In genomic region chr19:17741456-17741855, GRCh38 we compare ENCODE assay signal across 28 cellular contexts. TPM values are rescaled to one million over a fixed set of nuclear protein-coding genes. Genes with fewer than 3 reads are reported as not detected.
"Had no signal": no experiment of that assay in that cellular context is flagged by ENCODE, and none has a peak within 500 bp of the region (broad histone marks: within the 10 kb centered on the region; RNA-seq: fewer than 3 reads in every experiment).

No MANE protein-coding gene starts in this region.

- H3K4me3 Mint-ChIP-seq: activated CD4-positive, alpha-beta memory T cell treated with anti-CD3 and anti-CD28 coated beads, Interleukin-2, amount 10 ng/mL, durations not matched to agents 7 days and 5 days; activated CD4-positive, alpha-beta T cell treated with anti-CD3 and anti-CD28 coated beads, Interleukin-2, amount 10 ng/mL, durations not matched to agents 7 days and 5 days; naive thymus-derived CD8-positive, alpha-beta T cell; neural progenitor cell; T-cell had no signal

- H3K9me3 ChIP-seq: adrenal gland, body of pancreas, colonic mucosa, spleen, suprapubic skin, tibial artery had no signal

- H3K27me3 Mint-ChIP-seq: activated CD4-positive, alpha-beta memory T cell treated with anti-CD3 and anti-CD28 coated beads, Interleukin-2, amount 10 ng/mL, durations not matched to agents 7 days and 5 days; activated CD4-positive, alpha-beta T cell treated with anti-CD3 and anti-CD28 coated beads, Interleukin-2, amount 10 ng/mL, durations not matched to agents 7 days and 5 days; naive thymus-derived CD8-positive, alpha-beta T cell; T-cell had no signal

- H3K4me1 ChIP-seq: adrenal gland, body of pancreas, colonic mucosa, neural progenitor cell, suprapubic skin, tibial artery had no signal

- DNase-seq: activated CD4-positive, alpha-beta memory T cell treated with anti-CD3 and anti-CD28 coated beads, Interleukin-2, amount 10 ng/mL, durations not matched to agents 7 days and 5 days; activated CD4-positive, alpha-beta T cell treated with anti-CD3 and anti-CD28 coated beads, Interleukin-2, amount 10 ng/mL, durations not matched to agents 7 days and 5 days; activated CD8-positive, alpha-beta memory T cell treated with anti-CD3 and anti-CD28 coated beads, Interleukin-2, amount 50 U/mL, for 48 hours; activated naive CD4-positive, alpha-beta T cell; activated T-cell treated with anti-CD3 and anti-CD28 coated beads, Interleukin-2, amount 50 U/mL, for 48 hours; adrenal gland; aorta; body of pancreas; colonic mucosa; dorsolateral prefrontal cortex; effector memory CD4-positive, alpha-beta T cell; erythroblast; head of caudate nucleus; hippocampal formation; left cardiac atrium; naive thymus-derived CD8-positive, alpha-beta T cell; posterior cingulate gyrus; spleen; T-cell; tibial artery had no signal

- H3K36me3 Mint-ChIP-seq: activated naive CD4-positive, alpha-beta T cell treated with anti-CD3 and anti-CD28 coated beads, Interleukin-2, amount 50 U/mL, for 72 hours had no signal

- H3K27ac Mint-ChIP-seq: activated CD4-positive, alpha-beta memory T cell treated with anti-CD3 and anti-CD28 coated beads, Interleukin-2, amount 10 ng/mL, durations not matched to agents 7 days and 5 days; neural progenitor cell; T-cell had no signal

- ATAC-seq: activated CD4-positive, CD25-positive, alpha-beta regulatory T cell treated with anti-CD3 and anti-CD28 coated beads, Interleukin-2, amount 50 U/mL, for 24 hours; activated naive CD4-positive, alpha-beta T cell treated with anti-CD3 and anti-CD28 coated beads, Interleukin-2, amount 50 U/mL, for 72 hours; body of pancreas; left cardiac atrium; naive thymus-derived CD8-positive, alpha-beta T cell; T-cell had no signal

- H3K36me3 ChIP-seq: adrenal gland, colonic mucosa, neural progenitor cell, suprapubic skin had no signal

- H3K4me2 ChIP-seq: neural progenitor cell had no signal

- H3K4me3 ChIP-seq: adrenal gland, body of pancreas, colonic mucosa, dorsolateral prefrontal cortex, neural progenitor cell, spleen, suprapubic skin, tibial artery had no signal

- H3K9me3 Mint-ChIP-seq: activated CD4-positive, alpha-beta memory T cell treated with anti-CD3 and anti-CD28 coated beads, Interleukin-2, amount 10 ng/mL, durations not matched to agents 7 days and 5 days; activated CD4-positive, alpha-beta T cell treated with anti-CD3 and anti-CD28 coated beads, Interleukin-2, amount 10 ng/mL, durations not matched to agents 7 days and 5 days; activated naive CD4-positive, alpha-beta T cell treated with anti-CD3 and anti-CD28 coated beads, Interleukin-2, amount 50 U/mL, for 72 hours; T-cell had no signal

- H3K27me3 ChIP-seq: adrenal gland, body of pancreas, colonic mucosa, dorsolateral prefrontal cortex, neural progenitor cell, spleen, suprapubic skin, tibial artery had no signal

- H3K27ac ChIP-seq: adrenal gland, body of pancreas, colonic mucosa, dorsolateral prefrontal cortex, neural progenitor cell, spleen, suprapubic skin, tibial artery, VCaP had no signal

- H3K9ac ChIP-seq: neural progenitor cell had no signal

RNA-seq across cellular contexts. Expression of gene B3GNT3, which starts 53.5 kb away (rescaled TPM):
- total RNA-seq: activated CD4-positive, alpha-beta memory T cell treated with anti-CD3 and anti-CD28 coated beads, Interleukin-2, amount 10 ng/mL, durations not matched to agents 7 days and 5 days; fibroblast of lung; fibroblast of villous mesenchyme; naive thymus-derived CD8-positive, alpha-beta T cell; right cardiac atrium had no signal
- polyA plus RNA-seq: fibroblast of lung, right cardiac atrium had no signal
